ENCODE assay signal across 8 cellular contexts in the genomic region with DNA sequence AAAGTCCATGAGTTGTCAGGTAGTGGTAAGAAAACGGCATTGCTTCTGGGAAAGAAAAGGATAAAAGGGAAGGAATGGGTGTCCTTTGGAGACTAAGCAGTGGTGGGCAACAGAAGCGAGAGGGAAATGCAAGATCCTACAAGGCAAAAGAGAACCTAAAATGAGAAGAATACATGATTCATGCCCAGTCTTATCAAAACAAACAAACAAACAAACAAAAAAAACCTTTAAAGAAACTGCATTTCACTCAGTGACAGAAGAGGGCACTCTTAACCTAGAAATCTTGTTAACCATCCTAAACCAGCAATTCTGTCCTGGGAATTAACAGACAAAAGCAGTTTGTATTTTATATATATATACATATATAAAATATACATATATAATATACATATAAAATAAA.
DNase-seq lines count a peak whose midpoint lies in the region; ATAC-seq, FAIRE-seq and TF ChIP-seq lines count a peak whose summit lies in the region.

No MANE protein-coding gene starts in this region.

- no peaks in the 10 kb centered on the region for H3K27me3 ChIP-seq in H1 (replicated peaks in 1 of 4; ENCODE audit: control insufficient read depth in 3 of 4, extremely low read depth in 1 of 4, insufficient read depth in 3 of 4, low read length in 3 of 4)

- TF ChIP-seq EP300 in H1 (IDR thresholded peaks at IDR 0.05; ENCODE audit: borderline replicate concordance in 1 of 2, low read depth in 2 of 2, low read length in 2 of 2) = no peak

- no peak overlapping the region for H2BK20ac ChIP-seq in H1 (ENCODE audit: low read length)

- no peak overlapping the region for H4K8ac ChIP-seq in H1 (ENCODE audit: extremely low read depth, insufficient read depth, low read length)

- H3K4ac ChIP-seq in H1 (replicated peaks; ENCODE audit: insufficient read length, low read depth, low read length) = no peak overlapping the region

- CTCF ChIA-PET in H1 (lab: Charles Lee; ENCODE audit: partially characterized antibody) = interaction anchor here (0.6 to 4.6 kb wide), 33 partner anchors 8 to 676 kb away, joined by 3 to 30 read pairs (median 4); no protein-coding TSS in a partner anchor

- no peaks in the 10 kb centered on the region for H3K79me2 ChIP-seq in H1 (ENCODE audit: control insufficient read depth in 1 of 2, insufficient read depth in 2 of 2, low read length in 2 of 2)

- no peak for TF ChIP-seq POLR2A in H1 (IDR thresholded peaks at IDR 0.05; ENCODE audit: control extremely low read depth in 1 of 2, low read depth in 2 of 2, low read length in 2 of 2)

- peak; percentile 44 for DNase-seq in NCI-H2107 treated with DMSO at 0.1 percent for 48 hours (lab: John Stamatoyannopoulos, UW; ENCODE audit: unreplicated experiment)
- no peak for DNase-seq in NCI-H2107 (lab: John Stamatoyannopoulos, UW)
- peak; percentile 63 for DNase-seq in NCI-H460 (ENCODE audit: extremely low read depth, low read depth)
- DNase-seq in H1 (ENCODE audit: low read depth in 1 of 2, low spot score in 2 of 2) = no peak
- DNase-seq in retinal pigment epithelial cell (ENCODE audit: low read depth) = no peak
- no peak for DNase-seq in NCI-H128 (lab: John Stamatoyannopoulos, UW; ENCODE audit: unreplicated experiment)

- H3K4me1 ChIP-seq in H1 (replicated peaks in 1 of 4; ENCODE audit: control insufficient read depth in 3 of 4, insufficient read depth in 4 of 4, low read length in 3 of 4) = no peaks in the 10 kb centered on the region; a peak in 1 of 7 replicates

- no peaks in the 10 kb centered on the region for H4K20me1 ChIP-seq in H1 (replicated peaks in 1 of 2; ENCODE audit: control insufficient read depth in 1 of 2, insufficient read depth in 2 of 2, low read length in 2 of 2)

- H3K4me2 ChIP-seq in H1 (ENCODE audit: insufficient read depth in 1 of 2, low read depth in 2 of 2, low read length in 2 of 2) = no peak overlapping the region

- POLR2A ChIA-PET in H1 (lab: Charles Lee; ENCODE audit: partially characterized antibody) = interaction anchor here (0.5 to 0.7 kb wide), 3 partner anchors 29 to 276 kb away, joined by 3 read pairs; no protein-coding TSS in a partner anchor

- no peaks in the 10 kb centered on the region for H3K79me1 ChIP-seq in H1 (ENCODE audit: low read depth, low read length)

- peaks cover 0 to 3% of the 10 kb centered on the region in 2 experiments; a peak in 1 of 4 replicates for H3K9me3 ChIP-seq in H1 (ENCODE audit: insufficient read depth in 2 of 2, low read depth in 1 of 2, low read length in 1 of 2)

- WGBS in H1 (ENCODE audit: extremely low coverage in 1 of 2, insufficient coverage in 1 of 2, insufficient read length in 1 of 2, insufficient replicate concordance in 2 of 2, low coverage in 1 of 2, low lambda C conversion rate in 2 of 2, missing lambda C conversion rate in 1 of 2), 2 experiments = 40% methylated on average over 2 of the region's 2 CpGs; no CpG with 5 or more reads in 1 of the 2 experiments

- no peak overlapping the region for H3K14ac ChIP-seq in H1 (ENCODE audit: insufficient read length)

- no peak overlapping the region for H3K56ac ChIP-seq in H1 (replicated peaks; ENCODE audit: insufficient read length, low read depth, low read length)

- peak overlapping the region; percentile 72 for H4K5ac ChIP-seq in H1 (ENCODE audit: insufficient read length, low read depth, low read length)

- H4K91ac ChIP-seq in H1 (replicated peaks; ENCODE audit: insufficient read length, low read length) = no peak overlapping the region

- H3K27ac ChIP-seq in H1 (ENCODE audit: low read depth, low read length) = no peak overlapping the region

- no peak overlapping the region for H3K9ac ChIP-seq in H1 (replicated peaks in 1 of 4; ENCODE audit: extremely low read depth in 1 of 4, low read depth in 3 of 4, low read length in 3 of 4)

- no peak overlapping the region for H2BK15ac ChIP-seq in H1 (ENCODE audit: low read length)

- ATAC-seq in HG02623 (IDR thresholded peaks at IDR 0.05; ENCODE audit: unreplicated experiment) = no peak
- ATAC-seq in GM21717 (IDR thresholded peaks at IDR 0.05; ENCODE audit: unreplicated experiment) = no peak

- H2BK12ac ChIP-seq in H1 (ENCODE audit: low read depth, low read length) = no peak overlapping the region; the same call in 1 of the 2 replicates

- no peak overlapping the region for H2BK5ac ChIP-seq in H1 (ENCODE audit: low read depth, low read length)

- no peak overlapping the region; the same call in 1 of the 2 replicates for H2AK5ac ChIP-seq in H1 (ENCODE audit: low read depth, low read length)

- no peak overlapping the region for H3K18ac ChIP-seq in H1 (ENCODE audit: extremely low read depth, low read length)

- H2AFZ ChIP-seq in H1 (ENCODE audit: low read length) = no peak overlapping the region

- H3K4me3 ChIP-seq in H1 (ENCODE audit: extremely low read depth in 1 of 4, insufficient read depth in 2 of 4, low read depth in 3 of 4, low read length in 4 of 4) (no peak overlapping the region), retinal pigment epithelial cell (ENCODE audit: low read length) (no peak overlapping the region)

- no peak overlapping the region for H3K23ac ChIP-seq in H1 (ENCODE audit: insufficient read length)

- peak; percentile 75 to 77 for TF ChIP-seq RAD21 in H1 (IDR thresholded peaks at IDR 0.05 in 1 of 2, conservative IDR thresholded peaks at IDR 0.05 in 1 of 2; ENCODE audit: low read depth in 2 of 2, low read length in 2 of 2)

- no peaks in the 10 kb centered on the region for H3K23me2 ChIP-seq in H1 (ENCODE audit: low read depth, low read length)

- FAIRE-seq in H1 (lab: Jason Lieb, UNC) = no peak

- H3K36me3 ChIP-seq in H1 (ENCODE audit: control insufficient read depth in 2 of 4, insufficient read depth in 4 of 4, low read length in 3 of 4) = no peaks in the 10 kb centered on the region

- H2BK120ac ChIP-seq in H1 (replicated peaks; ENCODE audit: low read depth, low read length) = no peak overlapping the region

- peak in 2 of 3 experiments; percentile 48 to 56; a peak in 2 of 4 replicates for TF ChIP-seq CTCF in H1 (IDR thresholded peaks at IDR 0.05; ENCODE audit: control extremely low read depth in 1 of 3, insufficient read depth in 1 of 3, low read depth in 1 of 3, low read length in 3 of 3)
- peak; percentile 52 for TF ChIP-seq CTCF in retinal pigment epithelial cell (conservative IDR thresholded peaks at IDR 0.05; ENCODE audit: low read depth, low read length)

TF ChIP-seq in H1, 55 proteins besides CTCF, POLR2A, EP300 and RAD21 (continues in another document):
- TF ChIP-seq CHD1 (IDR thresholded peaks at IDR 0.05; ENCODE audit: low read depth, low read length) (no peak), POU5F1 (IDR thresholded peaks at IDR 0.05; ENCODE audit: low read depth, low read length) (no peak), TAF7 (optimal IDR thresholded peaks at IDR 0.05; ENCODE audit: borderline replicate concordance, low read depth, low read length) (no peak)

Comparison
In these comparisons a context has a peak if more than half of its experiments do, and no peak if none do; other contexts are left out.
1. DNase-seq: peak in NCI-H2107 treated with DMSO at 0.1 percent for 48 hours (single experiment) and NCI-H460 (single experiment); none in NCI-H2107 (single experiment), H1 (0 of 2), retinal pigment epithelial cell (single experiment) and NCI-H128 (single experiment).